Comparison of ENCODE assay signal across 9 cellular contexts in the genomic region with DNA sequence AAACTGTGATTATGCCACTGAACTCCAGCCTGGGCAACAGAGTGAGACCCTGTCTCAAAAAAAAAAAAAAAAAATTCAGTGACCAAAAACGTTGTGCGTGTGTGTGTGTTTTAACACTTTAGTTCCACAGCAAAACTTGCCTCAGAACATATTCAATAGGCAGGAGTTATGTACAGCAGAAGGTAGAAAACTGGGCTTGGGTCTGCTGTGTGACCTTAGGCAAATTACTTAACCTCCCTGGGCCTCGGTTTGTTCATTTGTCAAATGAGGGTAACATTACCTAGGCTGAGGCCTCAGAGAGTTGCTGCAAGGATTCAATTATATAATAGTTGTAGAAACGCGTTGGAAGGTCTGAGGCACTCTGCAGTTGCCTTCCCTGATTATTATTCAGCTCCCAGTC. TPM values are rescaled to one million over a fixed set of nuclear protein-coding genes. Genes with fewer than 3 reads are reported as not detected.
DNase-seq lines count a peak whose midpoint lies in the region; ATAC-seq, FAIRE-seq and TF ChIP-seq lines count a peak whose summit lies in the region.
"Had no signal": no experiment of that assay in that cellular context is flagged by ENCODE, and none has a peak within 500 bp of the region (broad histone marks: within the 10 kb centered on the region; RNA-seq: fewer than 3 reads in every experiment).

No MANE protein-coding gene starts in this region.

- FAIRE-seq in endothelial cell of umbilical vein (lab: Jason Lieb, UNC): no peak

- H3K4me3 ChIP-seq in RWPE2 (ENCODE audit: severe bottlenecking) (peak overlapping the region; percentile 3), endothelial cell of umbilical vein (replicated peaks in 1 of 3; ENCODE audit: insufficient read depth in 1 of 3, low read depth in 1 of 3, low read length in 3 of 3) (peak overlapping the region in 1 of 3 experiments; percentile 41), muscle layer of colon (ENCODE audit: low read depth in 1 of 2, low read length in 2 of 2) (peak overlapping the region in 1 of 2 donors; percentile 19)

- H3K27me3 ChIP-seq in RWPE2 (ENCODE audit: insufficient read depth, poor library complexity, severe bottlenecking) (no peaks in the 10 kb centered on the region), endothelial cell of umbilical vein (ENCODE audit: control insufficient read depth in 2 of 2, insufficient read depth in 2 of 2, low read length in 2 of 2) (no peaks in the 10 kb centered on the region), muscle layer of colon (ENCODE audit: control insufficient read depth in 1 of 2, insufficient read depth in 2 of 2, low read length in 2 of 2) (no peaks in the 10 kb centered on the region)

- H2AFZ ChIP-seq in endothelial cell of umbilical vein (ENCODE audit: low read depth, low read length): peak overlapping the region; percentile 55

- peaks cover 4% of the 10 kb centered on the region for H3K4me1 ChIP-seq in RWPE2 (ENCODE audit: insufficient read depth, poor library complexity, severe bottlenecking)
- peaks cover 10% of the 10 kb centered on the region for H3K4me1 ChIP-seq in endothelial cell of umbilical vein (ENCODE audit: control insufficient read depth, extremely low read depth, insufficient read depth, low read length)
- H3K4me1 ChIP-seq in muscle layer of colon (ENCODE audit: insufficient read depth, low read length): no peaks in the 10 kb centered on the region

- TF ChIP-seq CTCF in RWPE2 (IDR thresholded peaks at IDR 0.05; ENCODE audit: poor library complexity, severe bottlenecking): no peak
- TF ChIP-seq CTCF in endothelial cell of umbilical vein (IDR thresholded peaks at IDR 0.05; ENCODE audit: extremely low read depth in 1 of 2, insufficient read depth in 1 of 2, low read depth in 1 of 2, low read length in 2 of 2): no peak
- no peak for TF ChIP-seq CTCF in type B pancreatic cell (conservative IDR thresholded peaks at IDR 0.05)

- H3K36me3 Mint-ChIP-seq in type B pancreatic cell (no peaks in the 10 kb centered on the region), T-cell (no peaks in the 10 kb centered on the region)

- no peaks in the 10 kb centered on the region for H4K20me1 ChIP-seq in endothelial cell of umbilical vein (replicated peaks; ENCODE audit: control insufficient read depth, extremely low read depth, insufficient read depth, low read length)

- H3K27ac ChIP-seq in RWPE2 (ENCODE audit: poor library complexity, severe bottlenecking) (peak overlapping the region; percentile 34), endothelial cell of umbilical vein (ENCODE audit: insufficient read depth, low read depth, low read length) (peak overlapping the region; percentile 30), muscle layer of colon (ENCODE audit: low read depth, low read length) (peak overlapping the region; percentile 5)

- no peak for ATAC-seq in RWPE2 (ENCODE audit: low read depth)
- ATAC-seq in T-cell (replicated peaks in 1 of 4): no peak

- BruUV-seq in endothelial cell of umbilical vein (replicated peaks; lab: Mats Ljungman, UMichigan): no TSS peak

- peak overlapping the region; percentile 21 for H3K9ac ChIP-seq in endothelial cell of umbilical vein (replicated peaks; ENCODE audit: extremely low read depth, insufficient read depth, low read length)
- H3K9ac ChIP-seq in muscle layer of colon (ENCODE audit: low read length): no peak overlapping the region

- H3K4me1 Mint-ChIP-seq in type B pancreatic cell (ENCODE audit: unreplicated experiment): peaks cover 12% of the 10 kb centered on the region
- no peaks in the 10 kb centered on the region for H3K4me1 Mint-ChIP-seq in T-cell

- peak overlapping the region; percentile 86 for H3K4me3 Mint-ChIP-seq in type B pancreatic cell
- no peak overlapping the region for H3K4me3 Mint-ChIP-seq in T-cell

- TF ChIP-seq POLR2A in endothelial cell of umbilical vein (IDR thresholded peaks at IDR 0.05; ENCODE audit: low read depth, low read length): no peak

- POLR2A ChIA-PET in endothelial cell of umbilical vein (lab: Charles Lee) (interaction anchor here (0.7 kb wide), 1 partner anchor 9 kb away, joined by 5 read pairs; no protein-coding TSS in a partner anchor), T-cell (lab: Charles Lee) (no interaction called here)

- intact Hi-C loops in endothelial cell of umbilical vein (cut with micrococcal nuclease): loop anchor here (2.0 to 10.0 kb wide), 4 partner anchors 112 to 508 kb away; no protein-coding TSS in a partner anchor

- CTCF ChIA-PET in endothelial cell of umbilical vein (lab: Charles Lee) (interaction anchor here (2.0 kb wide), 1 partner anchor 11 kb away, joined by 9 read pairs; a partner anchor contains a TSS), T-cell (lab: Charles Lee) (no interaction called here)

- DNase-seq in RWPE2 (ENCODE audit: low spot score): no peak
- no peak for DNase-seq in endothelial cell of umbilical vein (ENCODE audit: low read depth, low spot score)
- DNase-seq in type B pancreatic cell (ENCODE audit: extremely low spot score, unreplicated experiment): no peak
- DNase-seq in ACHN: no peak
- DNase-seq in KG1 (lab: John Stamatoyannopoulos, UW): no peak
- no peak for DNase-seq in T-cell
- DNase-seq: MM.1S had no signal

- H3K36me3 ChIP-seq in RWPE2 (ENCODE audit: low read depth) (no peaks in the 10 kb centered on the region), endothelial cell of umbilical vein (ENCODE audit: control insufficient read depth in 2 of 2, extremely low read depth in 1 of 2, insufficient read depth in 2 of 2, low read length in 2 of 2) (no peaks in the 10 kb centered on the region), muscle layer of colon (ENCODE audit: insufficient read depth, low read length) (no peaks in the 10 kb centered on the region)

- in situ Hi-C loops in ACHN (cut with HindIII; ENCODE audit: low pct_ligation_motif_present, low pct_unique_long_range_greater_than_20kb, low sequenced_read_pairs): no loop called here

- H3K9me1 ChIP-seq in endothelial cell of umbilical vein (replicated peaks; ENCODE audit: control insufficient read depth, extremely low read depth, insufficient read depth, low read length): no peaks in the 10 kb centered on the region

- H3K9me3 ChIP-seq in RWPE2 (ENCODE audit: severe bottlenecking) (no peaks in the 10 kb centered on the region), endothelial cell of umbilical vein (replicated peaks; ENCODE audit: control insufficient read depth, insufficient read depth, low read length) (no peaks in the 10 kb centered on the region), muscle layer of colon (ENCODE audit: low read length) (no peaks in the 10 kb centered on the region)

- H3K9me3 Mint-ChIP-seq in type B pancreatic cell (no peaks in the 10 kb centered on the region), T-cell (peaks cover 0 to 6% (median 4%) of the 10 kb centered on the region in 3 donors)

- H3K27me3 Mint-ChIP-seq in type B pancreatic cell (peaks cover 36% of the 10 kb centered on the region), T-cell (peaks cover 40 to 43% of the 10 kb centered on the region in 2 donors)

- H3K27ac Mint-ChIP-seq in type B pancreatic cell: peak overlapping the region; percentile 64
- no peak overlapping the region for H3K27ac Mint-ChIP-seq in T-cell

- peak overlapping the region; percentile 83 for H3K4me2 ChIP-seq in endothelial cell of umbilical vein (ENCODE audit: insufficient read depth, low read length)

- no peaks in the 10 kb centered on the region for H3K79me2 ChIP-seq in endothelial cell of umbilical vein (ENCODE audit: control insufficient read depth, insufficient read depth, low read length)

- dilution Hi-C loops in endothelial cell of umbilical vein (cut with MboI; ENCODE audit: extremely low pct_ligation_motif_present, low sequenced_read_pairs): no loop called here

TF ChIP-seq in endothelial cell of umbilical vein, 7 proteins besides CTCF, POLR2A, EP300 and RAD21:
- TF ChIP-seq MYC (IDR thresholded peaks at IDR 0.05; ENCODE audit: low read depth, low read length) (no peak), GATA2 (IDR thresholded peaks at IDR 0.05; ENCODE audit: insufficient read depth, insufficient read length, low read depth, low read length) (no peak), EZH2 (IDR thresholded peaks at IDR 0.05; ENCODE audit: borderline replicate concordance, low read depth, low read length, severe bottlenecking) (no peak)

RNA-seq across cellular contexts. Expression of a gene that starts 10.3 kb away (rescaled TPM):
- total RNA-seq in endothelial cell of umbilical vein (not detected in 2 replicates), type B pancreatic cell (ENCODE audit: low replicate concordance) (75.1 and 347 TPM in 2 replicates), T-cell (not detected)
- polyA plus RNA-seq in endothelial cell of umbilical vein: not detected in 2 replicates
- polyA plus RNA-seq in endothelial cell of umbilical vein (2011; cell fraction: cytosol; rRNA removed): 0.01 TPM in 1 of 2 replicates, not detected in the other
- polyA plus RNA-seq in endothelial cell of umbilical vein (2011; cell fraction: nucleus; rRNA removed): 0.12 and 0.18 TPM in 2 replicates
- polyA plus RNA-seq in endothelial cell of umbilical vein (2012): 0.08 TPM in 1 of 2 replicates, not detected in the other
- polyA minus RNA-seq in endothelial cell of umbilical vein: not detected in 2 replicates
- not detected for polyA minus RNA-seq in endothelial cell of umbilical vein (2011; cell fraction: cytosol; rRNA and poly(A)+ RNA removed)
- 0.19 TPM in 1 of 2 replicates, not detected in the other for polyA minus RNA-seq in endothelial cell of umbilical vein (2011; cell fraction: nucleus; rRNA and poly(A)+ RNA removed)
- total RNA-seq: left lobe of liver had no signal

Comparison
In these comparisons a context has a peak if more than half of its experiments do, and no peak if none do; other contexts are left out.
1. RNA of a gene that starts 10.3 kb away (total RNA-seq): 75.1 to 347 TPM in type B pancreatic cell; not detected in endothelial cell of umbilical vein and not detected in T-cell; every median in the first group is over 10 times any median in the second.
2. Peak in every context shown above with its lines, with median percentiles within 50 percentile points of each other: H3K27ac ChIP-seq.